Comparison of ENCODE assay signal across 11 cellular contexts in genomic region chr7:50145801-50146338, GRCh38. TPM values are rescaled to one million over a fixed set of nuclear protein-coding genes. Genes with fewer than 3 reads are reported as not detected.
A peak's percentile ranks its signal among the peaks of the same experiment; 100 is the strongest.
DNase-seq lines count a peak whose midpoint lies in the region; ATAC-seq lines count a peak whose summit lies in the region.
"Had no signal": no experiment of that assay in that cellular context is flagged by ENCODE, and none has a peak within 500 bp of the region (broad histone marks: within the 10 kb centered on the region; RNA-seq: fewer than 3 reads in every experiment).

No MANE protein-coding gene starts in this region.

- intact Hi-C loops in activated T-helper 1 cell treated with anti-CD3 and anti-CD28 coated beads, Interleukin-12 subunit alpha, Interleukin-12 subunit beta, Interleukin-2, Interleukin-4 antibody, amounts not matched to agents 30 ng/mL and 10 ng/mL and 1 ng/mL, durations not matched to agents 14 hours and 24 hours and 36 hours (cut with micrococcal nuclease): loop anchor here (5.0 to 10.0 kb wide), 3 partner anchors 161 to 976 kb away; no protein-coding TSS in a partner anchor

- peaks cover 66% of the 10 kb centered on the region for H3K4me1 Mint-ChIP-seq in activated T-helper 1 cell treated with anti-CD3 and anti-CD28 coated beads, Interleukin-12 subunit alpha, Interleukin-12 subunit beta, Interleukin-2, Interleukin-4 antibody, amounts not matched to agents 30 ng/mL and 10 ng/mL and 1 ng/mL, durations not matched to agents 14 hours and 24 hours and 36 hours (ENCODE audit: low read depth)
- peaks cover 16% of the 10 kb centered on the region for H3K4me1 Mint-ChIP-seq in activated T-helper 17 cell treated with anti-CD3 and anti-CD28 coated beads, Interleukin-2, amount 50 U/mL, for 72 hours

- peak; percentile 24 for ATAC-seq in GM18519 (IDR thresholded peaks at IDR 0.05; ENCODE audit: low FRiP score, unreplicated experiment)
- ATAC-seq in GM21367 (IDR thresholded peaks at IDR 0.05; ENCODE audit: unreplicated experiment): peak; percentile 31
- ATAC-seq in HG03097 (IDR thresholded peaks at IDR 0.05; ENCODE audit: low FRiP score, unreplicated experiment): peak; percentile 45
- ATAC-seq in activated T-helper 17 cell treated with anti-CD3 and anti-CD28 coated beads, Interleukin-2, amount 50 U/mL, for 72 hours (replicated peaks): no peak
- no peak for ATAC-seq in GM19328 (IDR thresholded peaks at IDR 0.05; ENCODE audit: unreplicated experiment)
- ATAC-seq: Panc1 had no signal

- DNase-seq in activated T-helper 1 cell treated with anti-CD3 and anti-CD28 coated beads, Interleukin-12 subunit alpha, Interleukin-12 subunit beta, Interleukin-2, Interleukin-4 antibody, amounts not matched to agents 30 ng/mL and 10 ng/mL and 1 ng/mL, durations not matched to agents 14 hours and 24 hours and 36 hours (ENCODE audit: low spot score): no peak
- DNase-seq in SHP77 treated with DMSO at 0.1 percent for 48 hours (lab: John Stamatoyannopoulos, UW): no peak
- no peak for DNase-seq in GM19240 (ENCODE audit: insufficient read length, low spot score)
- DNase-seq: activated CD4-positive, CD25-positive, alpha-beta regulatory T cell; amygdala had no signal

- H3K27me3 Mint-ChIP-seq in activated T-helper 1 cell treated with anti-CD3 and anti-CD28 coated beads, Interleukin-12 subunit alpha, Interleukin-12 subunit beta, Interleukin-2, Interleukin-4 antibody, amounts not matched to agents 30 ng/mL and 10 ng/mL and 1 ng/mL, durations not matched to agents 14 hours and 24 hours and 36 hours (ENCODE audit: insufficient read depth): no peaks in the 10 kb centered on the region
- H3K27me3 Mint-ChIP-seq in activated T-helper 17 cell treated with anti-CD3 and anti-CD28 coated beads, Interleukin-2, amount 50 U/mL, for 72 hours: no peaks in the 10 kb centered on the region

- peaks cover 1% of the 10 kb centered on the region for H3K36me3 Mint-ChIP-seq in activated T-helper 1 cell treated with anti-CD3 and anti-CD28 coated beads, Interleukin-12 subunit alpha, Interleukin-12 subunit beta, Interleukin-2, Interleukin-4 antibody, amounts not matched to agents 30 ng/mL and 10 ng/mL and 1 ng/mL, durations not matched to agents 14 hours and 24 hours and 36 hours (ENCODE audit: low read depth)
- no peaks in the 10 kb centered on the region for H3K36me3 Mint-ChIP-seq in activated T-helper 17 cell treated with anti-CD3 and anti-CD28 coated beads, Interleukin-2, amount 50 U/mL, for 72 hours (ENCODE audit: low read depth)

- H3K27ac Mint-ChIP-seq in activated T-helper 1 cell treated with anti-CD3 and anti-CD28 coated beads, Interleukin-12 subunit alpha, Interleukin-12 subunit beta, Interleukin-2, Interleukin-4 antibody, amounts not matched to agents 30 ng/mL and 10 ng/mL and 1 ng/mL, durations not matched to agents 14 hours and 24 hours and 36 hours: peak overlapping the region; percentile 21
- no peak overlapping the region for H3K27ac Mint-ChIP-seq in activated T-helper 17 cell treated with anti-CD3 and anti-CD28 coated beads, Interleukin-2, amount 50 U/mL, for 72 hours

- no peaks in the 10 kb centered on the region for H3K9me3 Mint-ChIP-seq in activated T-helper 1 cell treated with anti-CD3 and anti-CD28 coated beads, Interleukin-12 subunit alpha, Interleukin-12 subunit beta, Interleukin-2, Interleukin-4 antibody, amounts not matched to agents 30 ng/mL and 10 ng/mL and 1 ng/mL, durations not matched to agents 14 hours and 24 hours and 36 hours
- no peaks in the 10 kb centered on the region for H3K9me3 Mint-ChIP-seq in activated T-helper 17 cell treated with anti-CD3 and anti-CD28 coated beads, Interleukin-2, amount 50 U/mL, for 72 hours

- H3K4me3 Mint-ChIP-seq in activated T-helper 1 cell treated with anti-CD3 and anti-CD28 coated beads, Interleukin-12 subunit alpha, Interleukin-12 subunit beta, Interleukin-2, Interleukin-4 antibody, amounts not matched to agents 30 ng/mL and 10 ng/mL and 1 ng/mL, durations not matched to agents 14 hours and 24 hours and 36 hours: no peak overlapping the region
- no peak overlapping the region for H3K4me3 Mint-ChIP-seq in activated T-helper 17 cell treated with anti-CD3 and anti-CD28 coated beads, Interleukin-2, amount 50 U/mL, for 72 hours

RNA-seq across cellular contexts. Expression of gene ZPBP, which starts 52.8 kb away (rescaled TPM):
- total RNA-seq in activated T-helper 1 cell treated with anti-CD3 and anti-CD28 coated beads, Interleukin-12 subunit alpha, Interleukin-12 subunit beta, Interleukin-2, Interleukin-4 antibody, amounts not matched to agents 30 ng/mL and 10 ng/mL and 1 ng/mL, durations not matched to agents 14 hours and 24 hours and 36 hours: not detected in 2 replicates
- not detected for total RNA-seq in activated T-helper 17 cell treated with anti-CD3 and anti-CD28 coated beads, Interleukin-2, amount 50 U/mL, for 72 hours

Comparison
In these comparisons a context has a peak if more than half of its experiments do, and no peak if none do; other contexts are left out.
1. ATAC-seq: peak in GM18519 (single experiment), GM21367 (single experiment) and HG03097 (single experiment); none in activated T-helper 17 cell treated with anti-CD3 and anti-CD28 coated beads, Interleukin-2, amount 50 U/mL, for 72 hours (single experiment) and GM19328 (single experiment).